Comparison of ENCODE assay signal across 12 cellular contexts in genomic region chr1:41333146-41333784, GRCh38. TPM values are rescaled to one million over a fixed set of nuclear protein-coding genes. Genes with fewer than 3 reads are reported as not detected.
DNase-seq lines count a peak whose midpoint lies in the region; ATAC-seq, FAIRE-seq and TF ChIP-seq lines count a peak whose summit lies in the region.
"Had no signal": no experiment of that assay in that cellular context is flagged by ENCODE, and none has a peak within 500 bp of the region (broad histone marks: within the 10 kb centered on the region; RNA-seq: fewer than 3 reads in every experiment).

No MANE protein-coding gene starts in this region.

- 58 to 63% (median 62%) methylated on average over 6 of the region's 6 CpGs for WGBS in psoas muscle, 3 donors

- intact Hi-C loops in activated CD8-positive, alpha-beta T cell treated with anti-CD3 and anti-CD28 coated beads for 36 hours (cut with micrococcal nuclease): no loop called here
- intact Hi-C loops in psoas muscle (cut with DNase I): no loop called here

- H3K4me3 Mint-ChIP-seq in activated CD8-positive, alpha-beta T cell treated with anti-CD3 and anti-CD28 coated beads for 36 hours: no peak overlapping the region
- H3K4me3 Mint-ChIP-seq: CD4-positive, alpha-beta T cell; mesothelial cell of epicardium had no signal

- POLR2A ChIA-PET in activated CD8-positive, alpha-beta T cell treated with anti-CD3 and anti-CD28 coated beads for 36 hours (lab: Charles Lee): no interaction called here

- H3K27me3 ChIP-seq in psoas muscle (ENCODE audit: insufficient read depth in 3 of 3, low read length in 2 of 3): no peaks in the 10 kb centered on the region

- peak; percentile 92 for FAIRE-seq in HTR-8/SVneo (lab: Jason Lieb, UNC)

- ATAC-seq in activated CD8-positive, alpha-beta T cell treated with anti-CD3 and anti-CD28 coated beads for 36 hours: peak; percentile 80
- ATAC-seq in GM19463 (IDR thresholded peaks at IDR 0.05; ENCODE audit: unreplicated experiment): no peak
- no peak for ATAC-seq in psoas muscle

- CTCF ChIA-PET in activated CD8-positive, alpha-beta T cell treated with anti-CD3 and anti-CD28 coated beads for 36 hours (lab: Charles Lee): no interaction called here

- peaks cover 6% of the 10 kb centered on the region for H3K4me1 Mint-ChIP-seq in activated CD8-positive, alpha-beta T cell treated with anti-CD3 and anti-CD28 coated beads for 36 hours (ENCODE audit: low read depth)

- H3K4me3 ChIP-seq in fibroblast of villous mesenchyme (ENCODE audit: low read depth, low read length) (no peak overlapping the region), psoas muscle (no peak overlapping the region)

- no peaks in the 10 kb centered on the region for H3K36me3 Mint-ChIP-seq in activated CD8-positive, alpha-beta T cell treated with anti-CD3 and anti-CD28 coated beads for 36 hours (ENCODE audit: low read depth)
- H3K36me3 Mint-ChIP-seq: mesothelial cell of epicardium had no signal

- no peak overlapping the region for H3K27ac ChIP-seq in psoas muscle

- no peaks in the 10 kb centered on the region for H3K9me3 ChIP-seq in psoas muscle

- no peaks in the 10 kb centered on the region for H3K4me1 ChIP-seq in psoas muscle

- peaks cover 1% of the 10 kb centered on the region for H3K9me3 Mint-ChIP-seq in activated CD8-positive, alpha-beta T cell treated with anti-CD3 and anti-CD28 coated beads for 36 hours
- H3K9me3 Mint-ChIP-seq: CD4-positive, alpha-beta T cell had no signal

- no peak overlapping the region for H3K27ac Mint-ChIP-seq in activated CD8-positive, alpha-beta T cell treated with anti-CD3 and anti-CD28 coated beads for 36 hours
- H3K27ac Mint-ChIP-seq: CD4-positive, alpha-beta T cell; mesothelial cell of epicardium had no signal

- in situ Hi-C loops in ACHN (cut with HindIII; ENCODE audit: low pct_ligation_motif_present, low pct_unique_long_range_greater_than_20kb, low sequenced_read_pairs): no loop called here

- H3K36me3 ChIP-seq in psoas muscle (ENCODE audit: insufficient read depth in 1 of 2, low read depth in 1 of 2): no peaks in the 10 kb centered on the region

- no peak for TF ChIP-seq CTCF in activated CD8-positive, alpha-beta T cell treated with anti-CD3 and anti-CD28 coated beads for 36 hours (IDR thresholded peaks at IDR 0.05)
- no peak for TF ChIP-seq CTCF in fibroblast of villous mesenchyme (IDR thresholded peaks at IDR 0.05; ENCODE audit: insufficient read depth, low read depth, low read length)
- TF ChIP-seq CTCF in psoas muscle (IDR thresholded peaks at IDR 0.05): no peak

- DNase-seq in ACHN: peak; percentile 25
- DNase-seq in HTR-8/SVneo (ENCODE audit: insufficient read length, low spot score): peak; percentile 48
- DNase-seq in activated CD8-positive, alpha-beta T cell treated with anti-CD3 and anti-CD28 coated beads for 36 hours: peak; percentile 68
- DNase-seq in fibroblast of villous mesenchyme (ENCODE audit: low read depth): peak; percentile 35
- DNase-seq in NCI-H345 treated with DMSO at 0.1 percent for 48 hours (lab: John Stamatoyannopoulos, UW; ENCODE audit: unreplicated experiment): no peak
- DNase-seq in psoas muscle: no peak
- DNase-seq in GOT3 (lab: John Stamatoyannopoulos, UW): no peak
- DNase-seq: activated effector memory CD4-positive, alpha-beta T cell treated with anti-CD3 and anti-CD28 coated beads, Interleukin-2, amount 50 U/mL, for 16 hours; CD4-positive, alpha-beta T cell; RPMI8226 had no signal

- H3K27me3 Mint-ChIP-seq in activated CD8-positive, alpha-beta T cell treated with anti-CD3 and anti-CD28 coated beads for 36 hours: peaks cover 8% of the 10 kb centered on the region

RNA-seq across cellular contexts. Expression of gene FOXO6, which starts 28.0 kb away (rescaled TPM):
- under 1 TPM; 0.49 to 0.68 TPM for total RNA-seq in activated CD8-positive, alpha-beta T cell treated with anti-CD3 and anti-CD28 coated beads for 36 hours
- not detected in 2 replicates for total RNA-seq in fibroblast of villous mesenchyme
- total RNA-seq in psoas muscle: 1 to 10 TPM in 3 of 4 donors, under 1 TPM in 1; 0.84 to 8.6 (median 3.3) TPM
- polyA plus RNA-seq in psoas muscle: under 1 TPM; 0.42 to 0.88 (median 0.44) TPM

Comparison
In these comparisons a context has a peak if more than half of its experiments do, and no peak if none do; other contexts are left out.
1. DNase-seq: peak in ACHN (single experiment), HTR-8/SVneo (single experiment), activated CD8-positive, alpha-beta T cell treated with anti-CD3 and anti-CD28 coated beads for 36 hours (single experiment) and fibroblast of villous mesenchyme (single experiment); none in NCI-H345 treated with DMSO at 0.1 percent for 48 hours (single experiment), psoas muscle (0 of 2) and GOT3 (single experiment).